19 cellular contexts compared by ENCODE assay signal in genomic region chr18:3692113-3692621, GRCh38.
DNase-seq lines count a peak whose midpoint lies in the region; TF ChIP-seq lines count a peak whose summit lies in the region.
"Had no signal": no experiment of that assay in that cellular context is flagged by ENCODE, and none has a peak within 500 bp of the region (broad histone marks: within the 10 kb centered on the region; RNA-seq: fewer than 3 reads in every experiment).

No MANE protein-coding gene starts in this region.

- H3K9me3 ChIP-seq in liver (ENCODE audit: control insufficient read depth in 4 of 4, low read length in 3 of 4): no peaks in the 10 kb centered on the region
- H3K9me3 ChIP-seq in thyroid gland: no peaks in the 10 kb centered on the region
- H3K9me3 ChIP-seq: colonic mucosa had no signal

- no peaks in the 10 kb centered on the region for H3K36me3 ChIP-seq in liver (ENCODE audit: control insufficient read depth in 4 of 4, insufficient read depth in 3 of 4, low read depth in 1 of 4, low read length in 3 of 4)
- no peaks in the 10 kb centered on the region for H3K36me3 ChIP-seq in thyroid gland
- H3K36me3 ChIP-seq: colonic mucosa had no signal

- TF ChIP-seq POLR2A in thyroid gland (IDR thresholded peaks at IDR 0.05): no peak

- H3K27ac ChIP-seq in liver (ENCODE audit: low read depth in 1 of 2, low read length in 2 of 2) (no peak overlapping the region), thyroid gland (peak overlapping the region in 1 of 3 donors; percentile 62)
- H3K27ac ChIP-seq: colonic mucosa, psoas muscle, SK-N-MC had no signal

- peak; percentile 96 for DNase-seq in Caki2 (ENCODE audit: low read depth)
- DNase-seq in NCI-H128 (lab: John Stamatoyannopoulos, UW; ENCODE audit: unreplicated experiment): peak; percentile 87
- DNase-seq in NCI-H774 (lab: John Stamatoyannopoulos, UW): peak; percentile 73
- DNase-seq in thyroid gland: no peak
- no peak for DNase-seq in D341Med (ENCODE audit: low spot score)
- DNase-seq in HuH-7.5 (ENCODE audit: low spot score): no peak
- DNase-seq in NCI-H446 (lab: John Stamatoyannopoulos, UW): no peak
- DNase-seq: activated CD4-positive, alpha-beta T cell treated with anti-CD3 and anti-CD28 coated beads for 48 hours; activated naive CD4-positive, alpha-beta T cell treated with anti-CD3 and anti-CD28 coated beads, Interleukin-2, amount 50 U/mL, for 16 hours; CD8-positive, alpha-beta memory T cell; colonic mucosa; foreskin melanocyte; mammary epithelial cell; NCI-H2171 treated with DMSO at 0.1 percent for 48 hours; psoas muscle; stimulated activated CD4-positive, alpha-beta T cell treated with anti-CD3 and anti-CD28 coated beads, Interleukin-12 subunit alpha, Interleukin-12 subunit beta, amount 100 ng/mL, for 4 hours; stimulated activated naive CD4-positive, alpha-beta T cell treated with Interleukin-2 at 50 U/mL for 16 hours had no signal

- no peak for TF ChIP-seq RAD21 in liver (IDR thresholded peaks at IDR 0.05)

- peaks cover 0 to 9% (median 4%) of the 10 kb centered on the region in 4 donors for H3K4me1 ChIP-seq in liver (ENCODE audit: control insufficient read depth in 4 of 4, insufficient read depth in 4 of 4, low read length in 3 of 4)
- H3K4me1 ChIP-seq in thyroid gland: peaks cover 14 to 24% of the 10 kb centered on the region in 2 donors
- H3K4me1 ChIP-seq: colonic mucosa, psoas muscle had no signal

- no peaks in the 10 kb centered on the region for H3K27me3 ChIP-seq in liver (ENCODE audit: control insufficient read depth in 4 of 4, insufficient read depth in 4 of 4, low read length in 3 of 4)
- no peaks in the 10 kb centered on the region for H3K27me3 ChIP-seq in thyroid gland
- H3K27me3 ChIP-seq: colonic mucosa had no signal

- TF ChIP-seq CTCF in liver (IDR thresholded peaks at IDR 0.05; ENCODE audit: low read depth, low read length, missing input control): no peak
- TF ChIP-seq CTCF in thyroid gland (IDR thresholded peaks at IDR 0.05): no peak

- intact Hi-C loops in thyroid gland (cut with DNase I): no loop called here

- in situ Hi-C loops in Caki2 (cut with HindIII; ENCODE audit: low pct_unique_long_range_greater_than_20kb, low sequenced_read_pairs): no loop called here

- 48% methylated on average over 2 of the region's 2 CpGs for WGBS in liver
- 61 to 68% methylated on average over 2 of the region's 2 CpGs for WGBS in thyroid gland, 2 donors

- H3K9ac ChIP-seq in liver (ENCODE audit: low read depth in 1 of 2, low read length in 2 of 2): no peak overlapping the region

- no peak overlapping the region for H3K4me3 ChIP-seq in liver (ENCODE audit: low read depth in 1 of 3, low read length in 3 of 3)
- no peak overlapping the region for H3K4me3 ChIP-seq in thyroid gland (replicated peaks in 1 of 3)
- H3K4me3 ChIP-seq: colonic mucosa, psoas muscle, SK-N-MC had no signal

TF ChIP-seq in liver, 16 proteins besides CTCF, POLR2A, EP300 and RAD21:
- TF ChIP-seq RXRA (IDR thresholded peaks at IDR 0.05) (peak in 1 of 2 donors; percentile 27), JUND (IDR thresholded peaks at IDR 0.05) (peak in 1 of 2 donors; percentile 8), HNF4A (conservative IDR thresholded peaks at IDR 0.05) (peak; percentile 37 to 58), SP1 (IDR thresholded peaks at IDR 0.05) (peak; percentile 15), TAF1 (conservative IDR thresholded peaks at IDR 0.05) (no peak), ATF3 (IDR thresholded peaks at IDR 0.05) (no peak)
TF ChIP-seq in liver: peak in this region for 4.

Comparison
In these comparisons a context has a peak if more than half of its experiments do, and no peak if none do; other contexts are left out.
1. DNase-seq: peak in Caki2 (single experiment), NCI-H128 (single experiment) and NCI-H774 (single experiment); none in thyroid gland (0 of 2), D341Med (single experiment), HuH-7.5 (single experiment) and NCI-H446 (0 of 2).